In genomic region chr15:69462030-69462492, GRCh38 we compare ENCODE assay signal across 8 cellular contexts. TPM values are rescaled to one million over a fixed set of nuclear protein-coding genes. Genes with fewer than 3 reads are reported as not detected.
DNase-seq lines count a peak whose midpoint lies in the region; ATAC-seq and TF ChIP-seq lines count a peak whose summit lies in the region.

No MANE protein-coding gene starts in this region.

- peak overlapping the region; percentile 87 for H3K4me3 Mint-ChIP-seq in activated naive CD4-positive, alpha-beta T cell treated with anti-CD3 and anti-CD28 coated beads for 36 hours

- peak; percentile 14 for ATAC-seq in Right ventricle myocardium superior (ENCODE audit: poor library complexity)
- peak in 1 of 2 donors; percentile 2 for ATAC-seq in gastrocnemius medialis
- no peak for ATAC-seq in GM19351 (IDR thresholded peaks at IDR 0.05; ENCODE audit: unreplicated experiment)

- intact Hi-C loops in activated naive CD4-positive, alpha-beta T cell treated with anti-CD3 and anti-CD28 coated beads for 36 hours (cut with micrococcal nuclease), result loop anchor here (1.0 to 2.0 kb wide), 2 partner anchors 10 to 301 kb away; partner anchors contain the start of genes GLCE and RPLP1
- intact Hi-C loops in Right ventricle myocardium superior (cut with DNase I) (no loop called here), gastrocnemius medialis (cut with DNase I; ENCODE audit: low total_unique reads) (loop anchor here (1.0 to 5.0 kb wide), 2 partner anchors 10 to 635 kb away; partner anchors contain the start of genes RPLP1 and TLE3)

- peak overlapping the region; percentile 87 for H3K27ac Mint-ChIP-seq in activated naive CD4-positive, alpha-beta T cell treated with anti-CD3 and anti-CD28 coated beads for 36 hours

- CTCF ChIA-PET in activated naive CD4-positive, alpha-beta T cell treated with anti-CD3 and anti-CD28 coated beads for 36 hours (lab: Charles Lee), result interaction anchor here (0.6 to 2.3 kb wide), 13 partner anchors 8 to 1167 kb away, joined by 3 to 17 read pairs (median 3); partner anchors contain the start of gene RPLP1

- H3K36me3 ChIP-seq in gastrocnemius medialis, result peaks cover 0 to 2% of the 10 kb centered on the region in 2 donors

- peak overlapping the region; percentile 64 to 76 (median 68) for H3K4me3 ChIP-seq in gastrocnemius medialis

- peaks cover 23 to 27% of the 10 kb centered on the region in 2 donors for H3K4me1 ChIP-seq in gastrocnemius medialis

- no peaks in the 10 kb centered on the region for H3K9me3 Mint-ChIP-seq in activated naive CD4-positive, alpha-beta T cell treated with anti-CD3 and anti-CD28 coated beads for 36 hours

- H3K27ac ChIP-seq in VCaP (peak overlapping the region; percentile 99), gastrocnemius medialis (peak overlapping the region; percentile 97 to 99 (median 97))

- in situ Hi-C loops in gastrocnemius medialis (cut with MboI; ENCODE audit: low sequenced_read_pairs in 4 of 4), result no loop called here

- no peaks in the 10 kb centered on the region for H3K27me3 Mint-ChIP-seq in activated naive CD4-positive, alpha-beta T cell treated with anti-CD3 and anti-CD28 coated beads for 36 hours (ENCODE audit: low read depth)

- DNase-seq in activated naive CD4-positive, alpha-beta T cell treated with anti-CD3 and anti-CD28 coated beads for 36 hours, result no peak
- DNase-seq in activated naive CD4-positive, alpha-beta T cell (lab: John Stamatoyannopoulos, UW), result no peak
- DNase-seq in Right ventricle myocardium superior, result peak; percentile 72
- peak; percentile 6 to 39 for DNase-seq in gastrocnemius medialis
- DNase-seq in NCI-H187 (lab: John Stamatoyannopoulos, UW), result no peak
- DNase-seq in retina, result no peak

- TF ChIP-seq CTCF in VCaP (conservative IDR thresholded peaks at IDR 0.05) (no peak), gastrocnemius medialis (IDR thresholded peaks at IDR 0.05 in 4 of 5, conservative IDR thresholded peaks at IDR 0.05 in 1 of 5) (no peak)

- no peaks in the 10 kb centered on the region for H3K9me3 ChIP-seq in gastrocnemius medialis

- TF ChIP-seq POLR2A in gastrocnemius medialis (IDR thresholded peaks at IDR 0.05), result no peak

- H3K36me3 Mint-ChIP-seq in activated naive CD4-positive, alpha-beta T cell treated with anti-CD3 and anti-CD28 coated beads for 36 hours (ENCODE audit: low read depth), result peaks cover 1% of the 10 kb centered on the region

- no peaks in the 10 kb centered on the region for H3K27me3 ChIP-seq in gastrocnemius medialis

- peaks cover 21% of the 10 kb centered on the region for H3K4me1 Mint-ChIP-seq in activated naive CD4-positive, alpha-beta T cell treated with anti-CD3 and anti-CD28 coated beads for 36 hours (ENCODE audit: low read depth)

RNA-seq across cellular contexts. Expression of gene RPLP1, which starts 9.4 kb away (rescaled TPM):
- total RNA-seq in activated naive CD4-positive, alpha-beta T cell treated with anti-CD3 and anti-CD28 coated beads for 36 hours, result 1,000 to 10,000 TPM; 2,674 to 2,950 TPM
- total RNA-seq in Right ventricle myocardium superior (1,108 TPM), gastrocnemius medialis (1,000 to 10,000 TPM in 1 of 4 donors, 100 to 1,000 TPM in 3; 849 to 1,174 (median 925) TPM)

RNA-seq across cellular contexts. Expression of gene KIF23, which starts 47.9 kb away (rescaled TPM):
- 10 to 100 TPM; 68.8 to 73.1 TPM for total RNA-seq in activated naive CD4-positive, alpha-beta T cell treated with anti-CD3 and anti-CD28 coated beads for 36 hours
- total RNA-seq in Right ventricle myocardium superior, result 0.70 TPM
- under 1 TPM in 2 of 4 donors, not detected in 2; 0.47 to 0.81 TPM for total RNA-seq in gastrocnemius medialis

Comparison
In these comparisons a context has a peak if more than half of its experiments do, and no peak if none do; other contexts are left out.
1. DNase-seq: peak in Right ventricle myocardium superior (single experiment) and gastrocnemius medialis (2 of 2); none in activated naive CD4-positive, alpha-beta T cell treated with anti-CD3 and anti-CD28 coated beads for 36 hours (single experiment), activated naive CD4-positive, alpha-beta T cell (0 of 4), NCI-H187 (0 of 2) and retina (single experiment).
2. RNA of gene KIF23, which starts 47.9 kb away (total RNA-seq): 68.8 to 73.1 TPM in activated naive CD4-positive, alpha-beta T cell treated with anti-CD3 and anti-CD28 coated beads for 36 hours; 0.70 TPM in Right ventricle myocardium superior (single experiment) and 0.47 to 0.81 TPM in gastrocnemius medialis; every median in the first group is over 10 times any median in the second.